37 cellular contexts compared by ENCODE assay signal in genomic region chr4:86879641-86880040, GRCh38. TPM values are rescaled to one million over a fixed set of nuclear protein-coding genes. Genes with fewer than 3 reads are reported as not detected.
"Had no signal": no experiment of that assay in that cellular context is flagged by ENCODE, and none has a peak within 500 bp of the region (broad histone marks: within the 10 kb centered on the region; RNA-seq: fewer than 3 reads in every experiment).

No MANE protein-coding gene starts in this region.

- FAIRE-seq: astrocyte, colon, TTC549 had no signal

- H3K27ac ChIP-seq: adrenal gland, body of pancreas, brain microvascular endothelial cell, breast epithelium, coronary artery, VCaP had no signal

- H3K4me1 Mint-ChIP-seq: activated B cell treated with CpG ODN at 0.5 μM for 24 hours; activated CD4-positive, alpha-beta T cell treated with anti-CD3 and anti-CD28 coated beads, Interleukin-2, amount 10 ng/mL, durations not matched to agents 24 days and 14 days; activated naive CD8-positive, alpha-beta T cell treated with anti-CD3 and anti-CD28 coated beads for 36 hours; activated T-helper 17 cell treated with anti-CD3 and anti-CD28 coated beads, Interleukin-2, amount 50 U/mL, for 72 hours had no signal

- H3K36me3 ChIP-seq: adrenal gland, brain microvascular endothelial cell, breast epithelium had no signal

- H3K4me3 ChIP-seq: adrenal gland, body of pancreas, breast epithelium, coronary artery had no signal

- ATAC-seq: activated CD8-positive, alpha-beta T cell treated with anti-CD3 and anti-CD28 coated beads for 36 hours; activated naive CD4-positive, alpha-beta T cell treated with anti-CD3 and anti-CD28 coated beads, Interleukin-2, amount 50 U/mL, for 72 hours; activated T-cell treated with anti-CD3 and anti-CD28 coated beads, Interleukin-2, amount 50 U/mL, for 4 hours; activated T-cell treated with anti-CD3 and anti-CD28 coated beads, Interleukin-2, amount 50 U/mL, for 72 hours; activated T-helper 17 cell treated with anti-CD3 and anti-CD28 coated beads, Interleukin-2, amount 50 U/mL, for 72 hours; body of pancreas had no signal

- H3K27ac Mint-ChIP-seq: activated B cell treated with CpG ODN at 0.5 μM for 24 hours; activated CD4-positive, alpha-beta memory T cell treated with anti-CD3 and anti-CD28 coated beads for 36 hours; activated CD4-positive, alpha-beta T cell treated with anti-CD3 and anti-CD28 coated beads, Interleukin-2, amount 10 ng/mL, durations not matched to agents 24 days and 14 days; activated CD8-positive, alpha-beta T cell treated with anti-CD3 and anti-CD28 coated beads for 36 hours; activated naive CD4-positive, alpha-beta T cell treated with anti-CD3 and anti-CD28 coated beads for 36 hours; activated naive CD4-positive, alpha-beta T cell treated with anti-CD3 and anti-CD28 coated beads, Interleukin-2, amount 50 U/mL, for 72 hours; activated naive CD8-positive, alpha-beta T cell treated with anti-CD3 and anti-CD28 coated beads for 36 hours; activated T-cell treated with anti-CD3 and anti-CD28 coated beads, Interleukin-2, amount 50 U/mL, for 72 hours; activated T-helper 1 cell treated with anti-CD3 and anti-CD28 coated beads, Interleukin-12 subunit alpha, Interleukin-12 subunit beta, Interleukin-2, Interleukin-4 antibody, amounts not matched to agents 30 ng/mL and 10 ng/mL and 1 ng/mL, durations not matched to agents 14 hours and 24 hours and 36 hours; activated T-helper 17 cell treated with anti-CD3 and anti-CD28 coated beads, Interleukin-2, amount 50 U/mL, for 72 hours had no signal

- H3K27me3 Mint-ChIP-seq: activated B cell treated with CpG ODN at 0.5 μM for 24 hours; activated CD4-positive, alpha-beta memory T cell treated with anti-CD3 and anti-CD28 coated beads for 36 hours; activated CD4-positive, alpha-beta T cell treated with anti-CD3 and anti-CD28 coated beads, Interleukin-2, amount 10 ng/mL, durations not matched to agents 24 days and 14 days; activated CD8-positive, alpha-beta T cell treated with anti-CD3 and anti-CD28 coated beads for 36 hours; activated naive CD8-positive, alpha-beta T cell treated with anti-CD3 and anti-CD28 coated beads for 36 hours; activated T-helper 17 cell treated with anti-CD3 and anti-CD28 coated beads, Interleukin-2, amount 50 U/mL, for 72 hours had no signal

- H3K4me3 Mint-ChIP-seq: activated B cell treated with CpG ODN at 0.5 μM for 24 hours; activated CD4-positive, alpha-beta memory T cell treated with anti-CD3 and anti-CD28 coated beads for 36 hours; activated CD4-positive, alpha-beta T cell treated with anti-CD3 and anti-CD28 coated beads, Interleukin-2, amount 10 ng/mL, durations not matched to agents 24 days and 14 days; activated CD8-positive, alpha-beta T cell treated with anti-CD3 and anti-CD28 coated beads for 36 hours; activated naive CD4-positive, alpha-beta T cell treated with anti-CD3 and anti-CD28 coated beads for 36 hours; activated naive CD8-positive, alpha-beta T cell treated with anti-CD3 and anti-CD28 coated beads for 36 hours; activated T-cell treated with anti-CD3 and anti-CD28 coated beads, Interleukin-2, amount 50 U/mL, for 4 hours; activated T-cell treated with anti-CD3 and anti-CD28 coated beads, Interleukin-2, amount 50 U/mL, for 72 hours; activated T-helper 1 cell treated with anti-CD3 and anti-CD28 coated beads, Interleukin-12 subunit alpha, Interleukin-12 subunit beta, Interleukin-2, Interleukin-4 antibody, amounts not matched to agents 30 ng/mL and 10 ng/mL and 1 ng/mL, durations not matched to agents 14 hours and 24 hours and 36 hours; activated T-helper 17 cell treated with anti-CD3 and anti-CD28 coated beads, Interleukin-2, amount 50 U/mL, for 72 hours had no signal

- DNase-seq: activated B cell treated with CpG ODN at 0.5 μM for 24 hours; activated CD4-positive, alpha-beta memory T cell treated with anti-CD3 and anti-CD28 coated beads for 36 hours; activated CD4-positive, alpha-beta T cell treated with anti-CD3 and anti-CD28 coated beads for 4 hours; activated CD4-positive, alpha-beta T cell treated with anti-CD3 and anti-CD28 coated beads, Interleukin-2, amount 10 ng/mL, durations not matched to agents 24 days and 14 days; activated CD4-positive, alpha-beta T cell treated with anti-CD3 and anti-CD28 coated beads, Interleukin-2, amount 50 U/mL, for 1 hour; activated CD4-positive, alpha-beta T cell treated with anti-CD3 and anti-CD28 coated beads, Interleukin-2, amount 50 U/mL, for 4 hours; activated CD4-positive, CD25-positive, alpha-beta regulatory T cell treated with anti-CD3 and anti-CD28 coated beads, Interleukin-2, amount 50 U/mL, for 72 hours; activated CD8-positive, alpha-beta memory T cell treated with anti-CD3 and anti-CD28 coated beads, Interleukin-2, amount 50 U/mL, for 4 hours; activated CD8-positive, alpha-beta T cell treated with anti-CD3 and anti-CD28 coated beads for 36 hours; activated effector memory CD4-positive, alpha-beta T cell treated with anti-CD3 and anti-CD28 coated beads, Interleukin-2, amount 50 U/mL, for 16 hours; activated gamma-delta T cell treated with Interleukin-2 at 50 U/mL for 16 hours; activated naive CD4-positive, alpha-beta T cell; activated naive CD4-positive, alpha-beta T cell treated with anti-CD3 and anti-CD28 coated beads for 36 hours; activated naive CD4-positive, alpha-beta T cell treated with anti-CD3 and anti-CD28 coated beads, Interleukin-2, amount 50 U/mL, for 16 hours; activated naive CD8-positive, alpha-beta T cell treated with anti-CD3 and anti-CD28 coated beads for 36 hours; activated T-cell treated with anti-CD3 and anti-CD28 coated beads for 4 hours; activated T-cell treated with anti-CD3 and anti-CD28 coated beads, Interleukin-2, amount 50 U/mL, for 1 hour; activated T-cell treated with anti-CD3 and anti-CD28 coated beads, Interleukin-2, amount 50 U/mL, for 4 hours; activated T-cell treated with anti-CD3 and anti-CD28 coated beads, Interleukin-2, amount 50 U/mL, for 72 hours; adrenal gland; amniotic stem cell; aorta; body of pancreas; brain microvascular endothelial cell; central memory CD4-positive, alpha-beta T cell; T-helper 9 cell had no signal

- H3K4me1 ChIP-seq: adrenal gland, body of pancreas, breast epithelium had no signal

- H3K27me3 ChIP-seq: adrenal gland, body of pancreas, brain microvascular endothelial cell, breast epithelium had no signal

RNA-seq across cellular contexts. Expression of gene C4orf36, which starts 12.6 kb away (rescaled TPM):
- total RNA-seq: activated B cell treated with CpG ODN at 0.5 μM for 24 hours; activated CD4-positive, alpha-beta T cell treated with anti-CD3 and anti-CD28 coated beads, Interleukin-2, amount 10 ng/mL, durations not matched to agents 24 days and 14 days; activated CD8-positive, alpha-beta T cell treated with anti-CD3 and anti-CD28 coated beads for 36 hours; activated naive CD4-positive, alpha-beta T cell treated with anti-CD3 and anti-CD28 coated beads, Interleukin-2, amount 50 U/mL, for 72 hours; activated naive CD8-positive, alpha-beta T cell treated with anti-CD3 and anti-CD28 coated beads for 36 hours; activated T-cell treated with anti-CD3 and anti-CD28 coated beads, Interleukin-2, amount 50 U/mL, for 4 hours; activated T-helper 1 cell treated with anti-CD3 and anti-CD28 coated beads, Interleukin-12 subunit alpha, Interleukin-12 subunit beta, Interleukin-2, Interleukin-4 antibody, amounts not matched to agents 30 ng/mL and 10 ng/mL and 1 ng/mL, durations not matched to agents 14 hours and 24 hours and 36 hours; activated T-helper 17 cell treated with anti-CD3 and anti-CD28 coated beads, Interleukin-2, amount 50 U/mL, for 72 hours; astrocyte; T-helper 2 cell treated with Interferon-gamma antibody and Interleukin-4, amounts not matched to agents 100 ng/mL and 5 ng/mL, for 36 hours had no signal

RNA-seq across cellular contexts. Expression of gene SLC10A6, which starts 30.5 kb away (rescaled TPM):
- total RNA-seq: activated CD4-positive, alpha-beta memory T cell treated with anti-CD3 and anti-CD28 coated beads for 36 hours; activated CD4-positive, alpha-beta T cell treated with anti-CD3 and anti-CD28 coated beads, Interleukin-2, amount 10 ng/mL, durations not matched to agents 24 days and 14 days; activated CD8-positive, alpha-beta memory T cell treated with anti-CD3 and anti-CD28 coated beads for 36 hours; activated CD8-positive, alpha-beta T cell treated with anti-CD3 and anti-CD28 coated beads for 36 hours; activated naive CD4-positive, alpha-beta T cell treated with anti-CD3 and anti-CD28 coated beads for 36 hours; activated naive CD4-positive, alpha-beta T cell treated with anti-CD3 and anti-CD28 coated beads, Interleukin-2, amount 50 U/mL, for 72 hours; activated naive CD8-positive, alpha-beta T cell treated with anti-CD3 and anti-CD28 coated beads for 36 hours; activated T-cell treated with anti-CD3 and anti-CD28 coated beads, Interleukin-2, amount 50 U/mL, for 4 hours; activated T-helper 1 cell treated with anti-CD3 and anti-CD28 coated beads, Interleukin-12 subunit alpha, Interleukin-12 subunit beta, Interleukin-2, Interleukin-4 antibody, amounts not matched to agents 30 ng/mL and 10 ng/mL and 1 ng/mL, durations not matched to agents 14 hours and 24 hours and 36 hours; activated T-helper 17 cell treated with anti-CD3 and anti-CD28 coated beads, Interleukin-2, amount 50 U/mL, for 72 hours; astrocyte; T-helper 2 cell treated with Interferon-gamma antibody and Interleukin-4, amounts not matched to agents 100 ng/mL and 5 ng/mL, for 36 hours had no signal
- polyA plus RNA-seq: aorta had no signal
